In the genomic region with DNA sequence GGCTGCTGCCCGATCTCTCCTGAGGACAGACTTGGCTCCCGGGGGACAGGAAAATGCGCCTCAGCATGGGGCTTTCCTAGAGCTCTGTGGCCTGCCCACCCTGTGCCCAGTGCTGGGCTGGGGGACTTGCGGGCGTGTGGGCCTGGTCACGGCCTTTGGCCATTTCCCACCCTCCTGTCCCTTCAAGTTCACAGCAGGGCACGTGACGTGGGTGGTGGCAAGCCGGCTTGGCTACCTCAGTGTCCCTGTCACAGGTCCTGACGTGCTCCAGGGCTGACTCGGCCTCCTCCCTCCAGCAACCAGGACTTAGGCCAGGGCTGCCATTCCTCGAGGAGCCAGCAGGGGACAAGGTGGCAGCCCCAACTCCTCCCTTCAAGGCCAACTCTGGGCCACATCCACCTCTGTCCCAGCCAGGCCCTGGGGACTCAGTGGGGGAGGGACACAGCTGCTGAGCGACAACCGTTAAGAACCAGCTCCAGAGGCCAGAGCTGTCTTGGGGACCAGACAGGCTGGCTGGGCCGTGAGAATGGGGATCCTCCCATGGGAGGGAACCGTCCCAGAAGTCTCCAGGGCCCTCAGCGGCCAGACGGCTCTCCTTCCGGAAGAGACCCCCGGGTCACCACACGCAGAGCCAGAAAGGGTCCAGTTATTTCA, we compare ENCODE assay signal across 1 cellular context.
TF ChIP-seq lines count a peak whose summit lies in the region.

No MANE protein-coding gene starts in this region.

TF ChIP-seq in HepG2, 621 proteins besides CTCF, POLR2A, EP300 and RAD21 (continued from another document and continues in another):
- TF ChIP-seq, protein P1, sequence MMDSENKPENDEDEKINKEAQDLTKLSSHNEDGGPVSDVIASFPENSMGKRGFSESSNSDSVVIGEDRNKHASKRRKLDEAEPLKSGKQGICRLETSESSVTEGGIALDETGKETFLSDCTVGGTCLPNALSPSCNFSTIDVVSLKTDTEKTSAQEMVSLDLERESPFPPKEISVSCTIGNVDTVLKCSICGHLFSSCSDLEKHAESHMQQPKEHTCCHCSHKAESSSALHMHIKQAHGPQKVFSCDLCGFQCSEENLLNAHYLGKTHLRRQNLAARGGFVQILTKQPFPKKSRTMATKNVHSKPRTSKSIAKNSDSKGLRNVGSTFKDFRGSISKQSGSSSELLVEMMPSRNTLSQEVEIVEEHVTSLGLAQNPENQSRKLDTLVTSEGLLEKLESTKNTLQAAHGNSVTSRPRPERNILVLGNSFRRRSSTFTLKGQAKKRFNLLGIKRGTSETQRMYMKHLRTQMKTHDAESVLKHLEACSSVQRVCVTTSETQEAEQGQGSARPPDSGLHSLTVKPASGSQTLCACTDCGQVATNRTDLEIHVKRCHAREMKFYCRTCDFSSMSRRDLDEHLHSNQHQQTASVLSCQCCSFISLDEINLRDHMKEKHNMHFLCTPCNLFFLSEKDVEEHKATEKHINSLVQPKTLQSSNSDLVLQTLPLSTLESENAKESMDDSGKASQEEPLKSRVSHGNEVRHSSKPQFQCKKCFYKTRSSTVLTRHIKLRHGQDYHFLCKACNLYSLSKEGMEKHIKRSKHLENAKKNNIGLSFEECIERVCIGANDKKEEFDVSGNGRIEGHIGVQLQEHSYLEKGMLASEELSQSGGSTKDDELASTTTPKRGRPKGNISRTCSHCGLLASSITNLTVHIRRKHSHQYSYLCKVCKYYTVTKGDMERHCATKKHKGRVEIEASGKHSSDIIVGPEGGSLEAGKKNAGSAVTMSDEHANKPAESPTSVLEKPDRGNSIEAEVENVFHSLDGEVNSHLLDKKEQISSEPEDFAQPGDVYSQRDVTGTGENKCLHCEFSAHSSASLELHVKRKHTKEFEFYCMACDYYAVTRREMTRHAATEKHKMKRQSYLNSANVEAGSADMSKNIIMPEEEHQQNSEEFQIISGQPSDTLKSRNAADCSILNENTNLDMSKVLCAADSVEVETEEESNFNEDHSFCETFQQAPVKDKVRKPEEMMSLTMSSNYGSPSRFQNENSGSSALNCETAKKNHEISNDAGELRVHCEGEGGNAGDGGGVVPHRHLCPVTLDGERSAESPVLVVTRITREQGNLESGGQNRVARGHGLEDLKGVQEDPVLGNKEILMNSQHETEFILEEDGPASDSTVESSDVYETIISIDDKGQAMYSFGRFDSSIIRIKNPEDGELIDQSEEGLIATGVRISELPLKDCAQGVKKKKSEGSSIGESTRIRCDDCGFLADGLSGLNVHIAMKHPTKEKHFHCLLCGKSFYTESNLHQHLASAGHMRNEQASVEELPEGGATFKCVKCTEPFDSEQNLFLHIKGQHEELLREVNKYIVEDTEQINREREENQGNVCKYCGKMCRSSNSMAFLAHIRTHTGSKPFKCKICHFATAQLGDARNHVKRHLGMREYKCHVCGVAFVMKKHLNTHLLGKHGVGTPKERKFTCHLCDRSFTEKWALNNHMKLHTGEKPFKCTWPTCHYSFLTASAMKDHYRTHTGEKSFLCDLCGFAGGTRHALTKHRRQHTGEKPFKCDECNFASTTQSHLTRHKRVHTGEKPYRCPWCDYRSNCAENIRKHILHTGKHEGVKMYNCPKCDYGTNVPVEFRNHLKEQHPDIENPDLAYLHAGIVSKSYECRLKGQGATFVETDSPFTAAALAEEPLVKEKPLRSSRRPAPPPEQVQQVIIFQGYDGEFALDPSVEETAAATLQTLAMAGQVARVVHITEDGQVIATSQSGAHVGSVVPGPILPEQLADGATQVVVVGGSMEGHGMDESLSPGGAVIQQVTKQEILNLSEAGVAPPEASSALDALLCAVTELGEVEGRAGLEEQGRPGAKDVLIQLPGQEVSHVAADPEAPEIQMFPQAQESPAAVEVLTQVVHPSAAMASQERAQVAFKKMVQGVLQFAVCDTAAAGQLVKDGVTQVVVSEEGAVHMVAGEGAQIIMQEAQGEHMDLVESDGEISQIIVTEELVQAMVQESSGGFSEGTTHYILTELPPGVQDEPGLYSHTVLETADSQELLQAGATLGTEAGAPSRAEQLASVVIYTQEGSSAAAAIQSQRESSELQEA (CRISPR knock-in tag; IDR thresholded peaks at IDR 0.05; ENCODE audit: not compliant biosample characterization), result peak; percentile 32
- TF ChIP-seq ESRRA (CRISPR knock-in tag; IDR thresholded peaks at IDR 0.05; ENCODE audit: low read depth), result no peak
- no peak for TF ChIP-seq NFATC3 (CRISPR knock-in tag; IDR thresholded peaks at IDR 0.05)
- peak; percentile 85 for TF ChIP-seq RXRA (CRISPR knock-in tag; IDR thresholded peaks at IDR 0.05)
- TF ChIP-seq, protein P2, sequence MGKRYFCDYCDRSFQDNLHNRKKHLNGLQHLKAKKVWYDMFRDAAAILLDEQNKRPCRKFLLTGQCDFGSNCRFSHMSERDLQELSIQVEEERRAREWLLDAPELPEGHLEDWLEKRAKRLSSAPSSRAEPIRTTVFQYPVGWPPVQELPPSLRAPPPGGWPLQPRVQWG (CRISPR knock-in tag; IDR thresholded peaks at IDR 0.05; ENCODE audit: borderline replicate concordance, low read depth), result no peak
- TF ChIP-seq, protein P3, sequence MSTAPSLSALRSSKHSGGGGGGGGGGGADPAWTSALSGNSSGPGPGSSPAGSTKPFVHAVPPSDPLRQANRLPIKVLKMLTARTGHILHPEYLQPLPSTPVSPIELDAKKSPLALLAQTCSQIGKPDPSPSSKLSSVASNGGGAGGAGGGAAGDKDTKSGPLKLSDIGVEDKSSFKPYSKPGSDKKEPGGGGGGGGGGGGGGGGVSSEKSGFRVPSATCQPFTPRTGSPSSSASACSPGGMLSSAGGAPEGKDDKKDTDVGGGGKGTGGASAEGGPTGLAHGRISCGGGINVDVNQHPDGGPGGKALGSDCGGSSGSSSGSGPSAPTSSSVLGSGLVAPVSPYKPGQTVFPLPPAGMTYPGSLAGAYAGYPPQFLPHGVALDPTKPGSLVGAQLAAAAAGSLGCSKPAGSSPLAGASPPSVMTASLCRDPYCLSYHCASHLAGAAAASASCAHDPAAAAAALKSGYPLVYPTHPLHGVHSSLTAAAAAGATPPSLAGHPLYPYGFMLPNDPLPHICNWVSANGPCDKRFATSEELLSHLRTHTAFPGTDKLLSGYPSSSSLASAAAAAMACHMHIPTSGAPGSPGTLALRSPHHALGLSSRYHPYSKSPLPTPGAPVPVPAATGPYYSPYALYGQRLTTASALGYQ (CRISPR knock-in tag; IDR thresholded peaks at IDR 0.05), result no peak
- TF ChIP-seq GLI4 (CRISPR knock-in tag; IDR thresholded peaks at IDR 0.05; ENCODE audit: borderline replicate concordance), result 0 out of 2 replicates have a peak, but pooled peaks have one; percentile 35
- TF ChIP-seq, protein P4, sequence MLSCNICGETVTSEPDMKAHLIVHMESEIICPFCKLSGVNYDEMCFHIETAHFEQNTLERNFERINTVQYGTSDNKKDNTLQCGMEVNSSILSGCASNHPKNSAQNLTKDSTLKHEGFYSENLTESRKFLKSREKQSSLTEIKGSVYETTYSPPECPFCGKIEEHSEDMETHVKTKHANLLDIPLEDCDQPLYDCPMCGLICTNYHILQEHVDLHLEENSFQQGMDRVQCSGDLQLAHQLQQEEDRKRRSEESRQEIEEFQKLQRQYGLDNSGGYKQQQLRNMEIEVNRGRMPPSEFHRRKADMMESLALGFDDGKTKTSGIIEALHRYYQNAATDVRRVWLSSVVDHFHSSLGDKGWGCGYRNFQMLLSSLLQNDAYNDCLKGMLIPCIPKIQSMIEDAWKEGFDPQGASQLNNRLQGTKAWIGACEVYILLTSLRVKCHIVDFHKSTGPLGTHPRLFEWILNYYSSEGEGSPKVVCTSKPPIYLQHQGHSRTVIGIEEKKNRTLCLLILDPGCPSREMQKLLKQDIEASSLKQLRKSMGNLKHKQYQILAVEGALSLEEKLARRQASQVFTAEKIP (CRISPR knock-in tag; IDR thresholded peaks at IDR 0.05; ENCODE audit: borderline replicate concordance), result no peak
- no peak for TF ChIP-seq ISX (CRISPR knock-in tag; conservative IDR thresholded peaks at IDR 0.05)
- no peak; the same call in 1 of the 2 replicates for TF ChIP-seq ZNF556 (CRISPR knock-in tag; IDR thresholded peaks at IDR 0.05; ENCODE audit: borderline replicate concordance)
- no peak for TF ChIP-seq RAD51 (IDR thresholded peaks at IDR 0.05; ENCODE audit: borderline replicate concordance)
- TF ChIP-seq ZNF382 (CRISPR knock-in tag; IDR thresholded peaks at IDR 0.05; ENCODE audit: borderline replicate concordance), result no peak
- no peak for TF ChIP-seq ZSCAN31 (CRISPR knock-in tag; IDR thresholded peaks at IDR 0.05; ENCODE audit: low read depth)
- TF ChIP-seq MIER2 (CRISPR knock-in tag; IDR thresholded peaks at IDR 0.05), result 0 out of 2 replicates have a peak, but pooled peaks have one; percentile 44
- TF ChIP-seq ARHGAP35 (CRISPR knock-in tag; IDR thresholded peaks at IDR 0.05; ENCODE audit: borderline replicate concordance), result peak; percentile 89; the same call in 1 of the 2 replicates
- no peak for TF ChIP-seq ZNF124 (CRISPR knock-in tag; IDR thresholded peaks at IDR 0.05)
- TF ChIP-seq, protein P5, sequence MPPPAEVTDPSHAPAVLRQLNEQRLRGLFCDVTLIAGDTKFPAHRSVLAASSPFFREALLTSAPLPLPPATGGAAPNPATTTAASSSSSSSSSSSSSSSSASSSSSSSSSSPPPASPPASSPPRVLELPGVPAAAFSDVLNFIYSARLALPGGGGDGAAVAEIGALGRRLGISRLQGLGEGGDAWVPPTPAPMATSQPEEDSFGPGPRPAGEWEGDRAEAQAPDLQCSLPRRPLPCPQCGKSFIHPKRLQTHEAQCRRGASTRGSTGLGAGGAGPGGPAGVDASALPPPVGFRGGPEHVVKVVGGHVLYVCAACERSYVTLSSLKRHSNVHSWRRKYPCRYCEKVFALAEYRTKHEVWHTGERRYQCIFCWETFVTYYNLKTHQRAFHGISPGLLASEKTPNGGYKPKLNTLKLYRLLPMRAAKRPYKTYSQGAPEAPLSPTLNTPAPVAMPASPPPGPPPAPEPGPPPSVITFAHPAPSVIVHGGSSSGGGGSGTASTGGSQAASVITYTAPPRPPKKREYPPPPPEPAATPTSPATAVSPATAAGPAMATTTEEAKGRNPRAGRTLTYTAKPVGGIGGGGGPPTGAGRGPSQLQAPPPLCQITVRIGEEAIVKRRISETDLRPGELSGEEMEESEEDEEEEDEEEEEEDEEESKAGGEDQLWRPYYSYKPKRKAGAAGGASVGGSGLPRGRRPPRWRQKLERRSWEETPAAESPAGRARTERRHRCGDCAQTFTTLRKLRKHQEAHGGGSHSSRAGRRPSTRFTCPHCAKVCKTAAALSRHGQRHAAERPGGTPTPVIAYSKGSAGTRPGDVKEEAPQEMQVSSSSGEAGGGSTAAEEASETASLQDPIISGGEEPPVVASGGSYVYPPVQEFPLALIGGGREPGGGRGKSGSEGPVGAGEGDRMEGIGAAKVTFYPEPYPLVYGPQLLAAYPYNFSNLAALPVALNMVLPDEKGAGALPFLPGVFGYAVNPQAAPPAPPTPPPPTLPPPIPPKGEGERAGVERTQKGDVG (CRISPR knock-in tag; IDR thresholded peaks at IDR 0.05; ENCODE audit: borderline replicate concordance), result 0 out of 2 replicates have a peak, but pooled peaks have one; percentile 48
- no peak for TF ChIP-seq ELF4 (CRISPR knock-in tag; IDR thresholded peaks at IDR 0.05; ENCODE audit: borderline replicate concordance)
- TF ChIP-seq, protein P6, sequence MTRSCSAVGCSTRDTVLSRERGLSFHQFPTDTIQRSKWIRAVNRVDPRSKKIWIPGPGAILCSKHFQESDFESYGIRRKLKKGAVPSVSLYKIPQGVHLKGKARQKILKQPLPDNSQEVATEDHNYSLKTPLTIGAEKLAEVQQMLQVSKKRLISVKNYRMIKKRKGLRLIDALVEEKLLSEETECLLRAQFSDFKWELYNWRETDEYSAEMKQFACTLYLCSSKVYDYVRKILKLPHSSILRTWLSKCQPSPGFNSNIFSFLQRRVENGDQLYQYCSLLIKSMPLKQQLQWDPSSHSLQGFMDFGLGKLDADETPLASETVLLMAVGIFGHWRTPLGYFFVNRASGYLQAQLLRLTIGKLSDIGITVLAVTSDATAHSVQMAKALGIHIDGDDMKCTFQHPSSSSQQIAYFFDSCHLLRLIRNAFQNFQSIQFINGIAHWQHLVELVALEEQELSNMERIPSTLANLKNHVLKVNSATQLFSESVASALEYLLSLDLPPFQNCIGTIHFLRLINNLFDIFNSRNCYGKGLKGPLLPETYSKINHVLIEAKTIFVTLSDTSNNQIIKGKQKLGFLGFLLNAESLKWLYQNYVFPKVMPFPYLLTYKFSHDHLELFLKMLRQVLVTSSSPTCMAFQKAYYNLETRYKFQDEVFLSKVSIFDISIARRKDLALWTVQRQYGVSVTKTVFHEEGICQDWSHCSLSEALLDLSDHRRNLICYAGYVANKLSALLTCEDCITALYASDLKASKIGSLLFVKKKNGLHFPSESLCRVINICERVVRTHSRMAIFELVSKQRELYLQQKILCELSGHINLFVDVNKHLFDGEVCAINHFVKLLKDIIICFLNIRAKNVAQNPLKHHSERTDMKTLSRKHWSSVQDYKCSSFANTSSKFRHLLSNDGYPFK (CRISPR knock-in tag; IDR thresholded peaks at IDR 0.05; ENCODE audit: borderline replicate concordance), result no peak
- TF ChIP-seq KLF12 (CRISPR knock-in tag; IDR thresholded peaks at IDR 0.05; ENCODE audit: borderline replicate concordance), result 0 out of 2 replicates have a peak, but pooled peaks have one; percentile 10
- TF ChIP-seq REPIN1 (CRISPR knock-in tag; IDR thresholded peaks at IDR 0.05; ENCODE audit: borderline replicate concordance, low read depth), result peak; percentile 85
- no peak for TF ChIP-seq ADNP (CRISPR knock-in tag; IDR thresholded peaks at IDR 0.05)
- no peak for TF ChIP-seq AHR (CRISPR knock-in tag; IDR thresholded peaks at IDR 0.05)
- TF ChIP-seq ZNF326 (CRISPR knock-in tag; IDR thresholded peaks at IDR 0.05; ENCODE audit: borderline replicate concordance), result no peak
- TF ChIP-seq TOE1 (CRISPR knock-in tag; IDR thresholded peaks at IDR 0.05), result no peak
- no peak for TF ChIP-seq ZNF329 (CRISPR knock-in tag; IDR thresholded peaks at IDR 0.05; ENCODE audit: low read depth)
- TF ChIP-seq, protein P7, sequence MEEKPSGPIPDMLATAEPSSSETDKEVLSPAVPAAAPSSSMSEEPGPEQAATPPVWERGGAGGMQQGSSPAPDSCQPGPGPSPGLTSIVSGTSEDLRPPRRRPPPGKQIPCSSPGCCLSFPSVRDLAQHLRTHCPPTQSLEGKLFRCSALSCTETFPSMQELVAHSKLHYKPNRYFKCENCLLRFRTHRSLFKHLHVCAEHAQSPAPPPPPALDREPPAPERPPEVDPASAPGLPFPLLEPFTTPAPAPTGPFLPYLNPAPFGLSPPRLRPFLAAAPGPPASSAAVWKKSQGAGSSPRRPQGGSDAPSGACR (CRISPR knock-in tag; IDR thresholded peaks at IDR 0.05), result peak; percentile 85
- TF ChIP-seq, protein P8, sequence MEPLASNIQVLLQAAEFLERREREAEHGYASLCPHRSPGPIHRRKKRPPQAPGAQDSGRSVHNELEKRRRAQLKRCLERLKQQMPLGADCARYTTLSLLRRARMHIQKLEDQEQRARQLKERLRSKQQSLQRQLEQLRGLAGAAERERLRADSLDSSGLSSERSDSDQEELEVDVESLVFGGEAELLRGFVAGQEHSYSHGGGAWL (CRISPR knock-in tag; IDR thresholded peaks at IDR 0.05), result peak; percentile 81
- TF ChIP-seq, protein P9, sequence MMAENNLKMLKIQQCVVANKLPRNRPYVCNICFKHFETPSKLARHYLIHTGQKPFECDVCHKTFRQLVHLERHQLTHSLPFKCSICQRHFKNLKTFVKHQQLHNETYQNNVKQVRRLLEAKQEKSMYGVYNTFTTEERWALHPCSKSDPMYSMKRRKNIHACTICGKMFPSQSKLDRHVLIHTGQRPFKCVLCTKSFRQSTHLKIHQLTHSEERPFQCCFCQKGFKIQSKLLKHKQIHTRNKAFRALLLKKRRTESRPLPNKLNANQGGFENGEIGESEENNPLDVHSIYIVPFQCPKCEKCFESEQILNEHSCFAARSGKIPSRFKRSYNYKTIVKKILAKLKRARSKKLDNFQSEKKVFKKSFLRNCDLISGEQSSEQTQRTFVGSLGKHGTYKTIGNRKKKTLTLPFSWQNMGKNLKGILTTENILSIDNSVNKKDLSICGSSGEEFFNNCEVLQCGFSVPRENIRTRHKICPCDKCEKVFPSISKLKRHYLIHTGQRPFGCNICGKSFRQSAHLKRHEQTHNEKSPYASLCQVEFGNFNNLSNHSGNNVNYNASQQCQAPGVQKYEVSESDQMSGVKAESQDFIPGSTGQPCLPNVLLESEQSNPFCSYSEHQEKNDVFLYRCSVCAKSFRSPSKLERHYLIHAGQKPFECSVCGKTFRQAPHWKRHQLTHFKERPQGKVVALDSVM (CRISPR knock-in tag; IDR thresholded peaks at IDR 0.05), result no peak
- no peak for TF ChIP-seq TARDBP (CRISPR knock-in tag; IDR thresholded peaks at IDR 0.05)
- peak; percentile 49; the same call in 1 of the 2 replicates for TF ChIP-seq ZNF143 (CRISPR knock-in tag; IDR thresholded peaks at IDR 0.05)
